12 cellular contexts compared by ENCODE assay signal in the genomic region with DNA sequence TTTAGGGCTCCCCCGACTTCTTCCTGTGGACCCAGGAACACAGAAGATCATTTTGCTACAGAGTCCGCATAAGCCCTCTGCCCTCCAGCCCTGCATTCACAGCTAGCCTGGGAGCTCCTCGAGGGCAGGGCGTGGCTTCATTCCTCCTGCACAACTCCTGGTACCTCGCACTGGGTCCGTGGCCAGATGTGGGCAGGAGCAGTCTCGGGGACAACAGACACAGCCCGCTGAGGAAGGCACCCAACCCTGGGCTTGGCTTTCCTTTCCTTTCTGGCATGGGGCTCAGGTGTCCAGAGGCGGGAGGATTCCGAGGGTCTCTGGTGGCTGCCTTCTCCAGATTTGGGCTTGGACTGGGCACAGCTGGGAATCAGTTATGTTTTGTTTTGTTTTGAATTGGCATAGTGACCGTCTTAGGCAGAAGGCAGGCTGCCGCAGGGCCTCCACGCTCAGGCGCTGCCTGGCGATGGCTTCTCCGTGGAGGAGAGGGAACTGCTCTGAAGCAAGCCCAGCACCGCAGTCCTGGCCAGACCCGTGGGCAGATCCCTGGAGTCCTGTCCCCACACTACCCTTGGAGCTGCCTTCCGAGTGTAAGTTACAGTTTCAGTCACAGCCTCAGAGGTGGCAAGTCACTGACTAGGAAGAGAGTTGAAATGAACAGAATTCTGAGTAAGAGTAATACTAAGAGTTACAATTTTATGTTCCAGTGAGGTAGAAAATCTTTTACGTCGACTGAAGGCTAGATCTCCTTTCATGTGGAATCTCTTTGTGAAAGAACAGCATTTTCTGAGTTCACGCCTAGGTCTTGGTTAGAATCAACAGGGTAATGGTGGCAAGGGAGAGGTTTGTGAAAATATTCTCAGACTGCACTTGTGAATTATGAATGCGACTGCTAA. TPM values are rescaled to one million over a fixed set of nuclear protein-coding genes. Genes with fewer than 3 reads are reported as not detected.
DNase-seq lines count a peak whose midpoint lies in the region; ATAC-seq and TF ChIP-seq lines count a peak whose summit lies in the region.
"Had no signal": no experiment of that assay in that cellular context is flagged by ENCODE, and none has a peak within 500 bp of the region (broad histone marks: within the 10 kb centered on the region; RNA-seq: fewer than 3 reads in every experiment).

No MANE protein-coding gene starts in this region.

- no peak for TF ChIP-seq EP300 in SK-N-SH (IDR thresholded peaks at IDR 0.05; ENCODE audit: borderline replicate concordance in 1 of 2, low read depth in 1 of 2, low read length in 1 of 2)

- intact Hi-C loops in gastrocnemius medialis (cut with DNase I; ENCODE audit: low total_unique reads) = loop anchor here (5.0 kb wide), 1 partner anchor 49 kb away; the partner anchor contains the start of gene LDLRAD4

- H3K36me3 ChIP-seq in BLaER1 (peaks cover 22% of the 10 kb centered on the region), gastrocnemius medialis (no peaks in the 10 kb centered on the region), SK-N-SH (replicated peaks in 1 of 2; ENCODE audit: control insufficient read depth in 1 of 2, insufficient read depth in 2 of 2, low read length in 1 of 2) (no peaks in the 10 kb centered on the region)

- peaks cover 56% of the 10 kb centered on the region for H3K4me1 Mint-ChIP-seq in activated T-cell treated with anti-CD3 and anti-CD28 coated beads, Interleukin-2, amount 50 U/mL, for 4 hours (ENCODE audit: low read depth)

- H3K9me2 ChIP-seq in SK-N-SH = no peaks in the 10 kb centered on the region

- in situ Hi-C loops in gastrocnemius medialis (cut with MboI; ENCODE audit: low sequenced_read_pairs in 4 of 4) = no loop called here

- POLR2A ChIA-PET in SK-N-SH (lab: Yijun Ruan, JAX) = no interaction called here

- peak; percentile 74 to 76 for ATAC-seq in activated T-cell treated with anti-CD3 and anti-CD28 coated beads, Interleukin-2, amount 50 U/mL, for 4 hours
- ATAC-seq in gastrocnemius medialis = peak; percentile 48 to 72
- ATAC-seq in esophagus mucosa = no peak
- no peak for ATAC-seq in GM19395 (IDR thresholded peaks at IDR 0.05; ENCODE audit: unreplicated experiment)

- H3K27ac ChIP-seq in BLaER1 (peak overlapping the region; percentile 75), gastrocnemius medialis (peak overlapping the region; percentile 41 to 58 (median 53)), SK-N-SH (ENCODE audit: low read depth in 2 of 2, low read length in 1 of 2) (peak overlapping the region in 1 of 2 experiments; percentile 18; a peak in 1 of 4 replicates)

- TF ChIP-seq POLR2A in gastrocnemius medialis (IDR thresholded peaks at IDR 0.05) = no peak

- no peak overlapping the region for H2AFZ ChIP-seq in SK-N-SH (ENCODE audit: low read depth)

- no peak for DNase-seq in activated T-cell treated with anti-CD3 and anti-CD28 coated beads, Interleukin-2, amount 50 U/mL, for 4 hours
- DNase-seq in fibroblast of gingiva (ENCODE audit: low read depth) (peak; percentile 24), gastrocnemius medialis (peak in 1 of 2 donors; percentile 47), HPDE6-E6E7 (ENCODE audit: extremely low spot score) (no peak), SK-N-SH (no peak)
- DNase-seq: GOT3, NCI-H226 had no signal

- CTCF ChIA-PET in SK-N-SH (lab: Yijun Ruan, JAX) = no interaction called here

- H3K4me2 ChIP-seq in BLaER1 = peak overlapping the region; percentile 97
- no peak overlapping the region for H3K4me2 ChIP-seq in SK-N-SH

- no peaks in the 10 kb centered on the region for H3K79me2 ChIP-seq in SK-N-SH (ENCODE audit: insufficient read depth)

- H3K4me3 ChIP-seq in BLaER1 = no peak overlapping the region
- H3K4me3 ChIP-seq in gastrocnemius medialis = peak overlapping the region; percentile 16 to 38 (median 28)
- no peak overlapping the region for H3K4me3 ChIP-seq in SK-N-SH (ENCODE audit: low read depth in 2 of 2, low read length in 1 of 2)

- H3K9me3 ChIP-seq in BLaER1 (no peaks in the 10 kb centered on the region), gastrocnemius medialis (no peaks in the 10 kb centered on the region), SK-N-SH (no peaks in the 10 kb centered on the region)

- no peak for TF ChIP-seq RAD21 in SK-N-SH (IDR thresholded peaks at IDR 0.05; ENCODE audit: low read length)

- no peaks in the 10 kb centered on the region for H3K27me3 ChIP-seq in BLaER1
- no peaks in the 10 kb centered on the region for H3K27me3 ChIP-seq in gastrocnemius medialis
- H3K27me3 ChIP-seq in SK-N-SH (ENCODE audit: insufficient read depth) = no peaks in the 10 kb centered on the region

- no peaks in the 10 kb centered on the region for H3K27me3 Mint-ChIP-seq in activated T-cell treated with anti-CD3 and anti-CD28 coated beads, Interleukin-2, amount 50 U/mL, for 4 hours (ENCODE audit: low read depth)

- H3K9ac ChIP-seq in BLaER1 (peak overlapping the region; percentile 4; the same call in 1 of the 2 replicates), SK-N-SH (no peak overlapping the region)

- H4K20me1 ChIP-seq in BLaER1 (peaks cover 100% of the 10 kb centered on the region), SK-N-SH (ENCODE audit: insufficient read depth) (no peaks in the 10 kb centered on the region)

- 78% methylated on average over 21 of the region's 23 CpGs for WGBS in SK-N-SH (ENCODE audit: low lambda C conversion rate)

- peaks cover 2% of the 10 kb centered on the region for H3K36me3 Mint-ChIP-seq in activated T-cell treated with anti-CD3 and anti-CD28 coated beads, Interleukin-2, amount 50 U/mL, for 4 hours (ENCODE audit: insufficient read depth)

- H3K4me1 ChIP-seq in BLaER1 (peaks cover 99% of the 10 kb centered on the region), gastrocnemius medialis (peaks cover 54 to 66% of the 10 kb centered on the region in 2 donors), SK-N-SH (ENCODE audit: control insufficient read depth in 1 of 2, insufficient read depth in 2 of 2, low read depth in 1 of 2, low read length in 1 of 2) (peaks cover 8 to 60% of the 10 kb centered on the region in 2 experiments; a peak in 2 of 4 replicates)

- TF ChIP-seq CTCF in gastrocnemius medialis (IDR thresholded peaks at IDR 0.05 in 4 of 5, conservative IDR thresholded peaks at IDR 0.05 in 1 of 5) (no peak), SK-N-SH (IDR thresholded peaks at IDR 0.05) (no peak)

- H3K9me3 Mint-ChIP-seq in activated T-cell treated with anti-CD3 and anti-CD28 coated beads, Interleukin-2, amount 50 U/mL, for 4 hours = no peaks in the 10 kb centered on the region

- H3F3A ChIP-seq in SK-N-SH (replicated peaks; ENCODE audit: insufficient read depth) = no peaks in the 10 kb centered on the region

- peak overlapping the region; percentile 76 for H3K4me3 Mint-ChIP-seq in activated T-cell treated with anti-CD3 and anti-CD28 coated beads, Interleukin-2, amount 50 U/mL, for 4 hours
- H3K4me3 Mint-ChIP-seq: B cell had no signal

TF ChIP-seq in SK-N-SH, 30 proteins besides CTCF, POLR2A, EP300 and RAD21 (continues in another document):
- no peak for TF ChIP-seq YY1 (IDR thresholded peaks at IDR 0.05; ENCODE audit: low read depth)
- TF ChIP-seq EZH2phosphoT487 (IDR thresholded peaks at IDR 0.05; ENCODE audit: borderline replicate concordance, low read depth) = no peak
- TF ChIP-seq, protein P1, sequence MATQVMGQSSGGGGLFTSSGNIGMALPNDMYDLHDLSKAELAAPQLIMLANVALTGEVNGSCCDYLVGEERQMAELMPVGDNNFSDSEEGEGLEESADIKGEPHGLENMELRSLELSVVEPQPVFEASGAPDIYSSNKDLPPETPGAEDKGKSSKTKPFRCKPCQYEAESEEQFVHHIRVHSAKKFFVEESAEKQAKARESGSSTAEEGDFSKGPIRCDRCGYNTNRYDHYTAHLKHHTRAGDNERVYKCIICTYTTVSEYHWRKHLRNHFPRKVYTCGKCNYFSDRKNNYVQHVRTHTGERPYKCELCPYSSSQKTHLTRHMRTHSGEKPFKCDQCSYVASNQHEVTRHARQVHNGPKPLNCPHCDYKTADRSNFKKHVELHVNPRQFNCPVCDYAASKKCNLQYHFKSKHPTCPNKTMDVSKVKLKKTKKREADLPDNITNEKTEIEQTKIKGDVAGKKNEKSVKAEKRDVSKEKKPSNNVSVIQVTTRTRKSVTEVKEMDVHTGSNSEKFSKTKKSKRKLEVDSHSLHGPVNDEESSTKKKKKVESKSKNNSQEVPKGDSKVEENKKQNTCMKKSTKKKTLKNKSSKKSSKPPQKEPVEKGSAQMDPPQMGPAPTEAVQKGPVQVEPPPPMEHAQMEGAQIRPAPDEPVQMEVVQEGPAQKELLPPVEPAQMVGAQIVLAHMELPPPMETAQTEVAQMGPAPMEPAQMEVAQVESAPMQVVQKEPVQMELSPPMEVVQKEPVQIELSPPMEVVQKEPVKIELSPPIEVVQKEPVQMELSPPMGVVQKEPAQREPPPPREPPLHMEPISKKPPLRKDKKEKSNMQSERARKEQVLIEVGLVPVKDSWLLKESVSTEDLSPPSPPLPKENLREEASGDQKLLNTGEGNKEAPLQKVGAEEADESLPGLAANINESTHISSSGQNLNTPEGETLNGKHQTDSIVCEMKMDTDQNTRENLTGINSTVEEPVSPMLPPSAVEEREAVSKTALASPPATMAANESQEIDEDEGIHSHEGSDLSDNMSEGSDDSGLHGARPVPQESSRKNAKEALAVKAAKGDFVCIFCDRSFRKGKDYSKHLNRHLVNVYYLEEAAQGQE (IDR thresholded peaks at IDR 0.05; ENCODE audit: low read depth, low read length) = no peak
- no peak for TF ChIP-seq GATA2 (CRISPR knock-in tag; IDR thresholded peaks at IDR 0.05)
- TF ChIP-seq, protein P2, sequence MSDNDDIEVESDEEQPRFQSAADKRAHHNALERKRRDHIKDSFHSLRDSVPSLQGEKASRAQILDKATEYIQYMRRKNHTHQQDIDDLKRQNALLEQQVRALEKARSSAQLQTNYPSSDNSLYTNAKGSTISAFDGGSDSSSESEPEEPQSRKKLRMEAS (IDR thresholded peaks at IDR 0.05; ENCODE audit: low read depth) = no peak
- TF ChIP-seq NFIC (IDR thresholded peaks at IDR 0.05; ENCODE audit: borderline replicate concordance) = no peak
- no peak for TF ChIP-seq RFX5 (IDR thresholded peaks at IDR 0.05; ENCODE audit: low read length)
- no peak for TF ChIP-seq CHD2 (IDR thresholded peaks at IDR 0.05; ENCODE audit: low read length, partially characterized antibody)
- TF ChIP-seq, protein P3, sequence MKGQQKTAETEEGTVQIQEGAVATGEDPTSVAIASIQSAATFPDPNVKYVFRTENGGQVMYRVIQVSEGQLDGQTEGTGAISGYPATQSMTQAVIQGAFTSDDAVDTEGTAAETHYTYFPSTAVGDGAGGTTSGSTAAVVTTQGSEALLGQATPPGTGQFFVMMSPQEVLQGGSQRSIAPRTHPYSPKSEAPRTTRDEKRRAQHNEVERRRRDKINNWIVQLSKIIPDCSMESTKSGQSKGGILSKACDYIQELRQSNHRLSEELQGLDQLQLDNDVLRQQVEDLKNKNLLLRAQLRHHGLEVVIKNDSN (IDR thresholded peaks at IDR 0.05; ENCODE audit: borderline replicate concordance, low read depth) = no peak

RNA-seq across cellular contexts. Expression of gene LDLRAD4, which starts 47.9 kb away (rescaled TPM):
- total RNA-seq in activated T-cell treated with anti-CD3 and anti-CD28 coated beads, Interleukin-2, amount 50 U/mL, for 4 hours = 10 to 100 TPM; 17.5 to 20.4 (median 18.3) TPM
- 10 to 100 TPM in 1 of 4 donors, 1 to 10 TPM in 3; 3.9 to 11.1 (median 6.5) TPM for total RNA-seq in gastrocnemius medialis
- total RNA-seq in esophagus mucosa = 3.0 TPM
- 0.16 and 0.32 TPM in 2 replicates for polyA plus RNA-seq in SK-N-SH (2012; rRNA removed)
- polyA plus RNA-seq in SK-N-SH (2012; cell fraction: cytosol; rRNA removed) = 0.15 and 0.20 TPM in 2 replicates
- polyA plus RNA-seq in SK-N-SH (2012; cell fraction: nucleus; rRNA removed) = 0.35 and 0.91 TPM in 2 replicates
- total RNA-seq: bronchial epithelial cell had no signal

Comparison
In these comparisons a context has a peak if more than half of its experiments do, and no peak if none do; other contexts are left out.
1. H3K4me3 ChIP-seq: peak in gastrocnemius medialis (4 of 4); none in BLaER1 (single experiment) and SK-N-SH (0 of 2).
2. ATAC-seq: peak in activated T-cell treated with anti-CD3 and anti-CD28 coated beads, Interleukin-2, amount 50 U/mL, for 4 hours (2 of 2) and gastrocnemius medialis (2 of 2); none in esophagus mucosa (single experiment) and GM19395 (single experiment).